Comparison of ENCODE assay signal across 19 cellular contexts in genomic region chr5:39262981-39263380, GRCh38.
"Had no signal": no experiment of that assay in that cellular context is flagged by ENCODE, and none has a peak within 500 bp of the region (broad histone marks: within the 10 kb centered on the region; RNA-seq: fewer than 3 reads in every experiment).

No MANE protein-coding gene starts in this region.

- H3K9me3 Mint-ChIP-seq: activated naive CD4-positive, alpha-beta T cell treated with anti-CD3 and anti-CD28 coated beads, Interleukin-2, amount 10 ng/mL, durations not matched to agents 7 days and 5 days; activated T-cell treated with anti-CD3 and anti-CD28 coated beads, Interleukin-2, amount 50 U/mL, for 4 hours; stimulated activated memory B cell treated with anti-CD40 and anti-IgM and Interleukin-4, amounts not matched to agents 10 μg/mL and 1 μg/mL and 100 μg/mL, for 72 hours had no signal

- H3K27me3 Mint-ChIP-seq: activated CD4-positive, alpha-beta T cell treated with anti-CD3 and anti-CD28 coated beads, Interleukin-2, amount 10 ng/mL, durations not matched to agents 24 days and 14 days; activated naive CD4-positive, alpha-beta T cell treated with anti-CD3 and anti-CD28 coated beads, Interleukin-2, amount 10 ng/mL, durations not matched to agents 7 days and 5 days; stimulated activated memory B cell treated with anti-CD40 and anti-IgM and Interleukin-4, amounts not matched to agents 10 μg/mL and 1 μg/mL and 100 μg/mL, for 72 hours had no signal

- H3K4me3 Mint-ChIP-seq: activated CD4-positive, alpha-beta T cell treated with anti-CD3 and anti-CD28 coated beads, Interleukin-2, amount 10 ng/mL, durations not matched to agents 24 days and 14 days; activated CD8-positive, alpha-beta T cell treated with anti-CD3 and anti-CD28 coated beads, Interleukin-2, amount 10 ng/mL, durations not matched to agents 7 days and 5 days; activated naive CD4-positive, alpha-beta T cell treated with anti-CD3 and anti-CD28 coated beads, Interleukin-2, amount 10 ng/mL, durations not matched to agents 7 days and 5 days; activated T-cell treated with anti-CD3 and anti-CD28 coated beads, Interleukin-2, amount 50 U/mL, for 4 hours; stimulated activated memory B cell treated with anti-CD40 and anti-IgM and Interleukin-4, amounts not matched to agents 10 μg/mL and 1 μg/mL and 100 μg/mL, for 72 hours had no signal

- DNase-seq: activated CD4-positive, alpha-beta T cell treated with anti-CD3 and anti-CD28 coated beads, Interleukin-2, amount 10 ng/mL, durations not matched to agents 24 days and 14 days; activated CD8-positive, alpha-beta T cell treated with anti-CD3 and anti-CD28 coated beads, Interleukin-2, amount 10 ng/mL, durations not matched to agents 7 days and 5 days; activated naive CD4-positive, alpha-beta T cell treated with anti-CD3 and anti-CD28 coated beads, Interleukin-2, amount 10 ng/mL, durations not matched to agents 7 days and 5 days; activated T-cell treated with anti-CD3 and anti-CD28 coated beads, Interleukin-2, amount 50 U/mL, for 4 hours; aorta; gastrocnemius medialis; head of caudate nucleus; left ventricle myocardium inferior; mammary epithelial cell; pancreas; right lobe of liver; small intestine; stimulated activated CD4-positive, alpha-beta T cell treated with anti-CD3 and anti-CD28 coated beads, Interleukin-15, amount 100 ng/mL, for 24 hours; stimulated activated CD4-positive, alpha-beta T cell treated with anti-CD3 and anti-CD28 coated beads, Interleukin-4, amount 100 ng/mL, for 24 hours; T-helper 1 cell; T-helper 9 cell had no signal

- ATAC-seq: activated CD8-positive, alpha-beta T cell treated with anti-CD3 and anti-CD28 coated beads, Interleukin-2, amount 10 ng/mL, durations not matched to agents 7 days and 5 days; activated T-cell treated with anti-CD3 and anti-CD28 coated beads, Interleukin-2, amount 50 U/mL, for 4 hours; esophagus mucosa; gastrocnemius medialis; stimulated activated memory B cell treated with anti-CD40 and anti-IgM and Interleukin-4, amounts not matched to agents 10 μg/mL and 1 μg/mL and 100 μg/mL, for 72 hours had no signal

- H3K4me3 ChIP-seq: coronary artery, gastrocnemius medialis, left ventricle myocardium inferior, pancreas, right lobe of liver had no signal

- H3K27me3 ChIP-seq: gastrocnemius medialis, pancreas, right lobe of liver had no signal

- H3K36me3 Mint-ChIP-seq: stimulated activated memory B cell treated with anti-CD40 and anti-IgM and Interleukin-4, amounts not matched to agents 10 μg/mL and 1 μg/mL and 100 μg/mL, for 72 hours had no signal

- H3K27ac ChIP-seq: coronary artery, gastrocnemius medialis, left ventricle myocardium inferior, pancreas, right lobe of liver had no signal

- H3K27ac Mint-ChIP-seq: activated CD4-positive, alpha-beta T cell treated with anti-CD3 and anti-CD28 coated beads, Interleukin-2, amount 10 ng/mL, durations not matched to agents 24 days and 14 days; activated CD8-positive, alpha-beta T cell treated with anti-CD3 and anti-CD28 coated beads, Interleukin-2, amount 10 ng/mL, durations not matched to agents 7 days and 5 days; activated naive CD4-positive, alpha-beta T cell treated with anti-CD3 and anti-CD28 coated beads, Interleukin-2, amount 10 ng/mL, durations not matched to agents 7 days and 5 days; stimulated activated memory B cell treated with anti-CD40 and anti-IgM and Interleukin-4, amounts not matched to agents 10 μg/mL and 1 μg/mL and 100 μg/mL, for 72 hours had no signal
